28 cellular contexts compared by ENCODE assay signal in genomic region chr15:95346856-95347255, GRCh38.
DNase-seq lines count a peak whose midpoint lies in the region; ATAC-seq, FAIRE-seq and TF ChIP-seq lines count a peak whose summit lies in the region.
"Had no signal": no experiment of that assay in that cellular context is flagged by ENCODE, and none has a peak within 500 bp of the region (broad histone marks: within the 10 kb centered on the region; RNA-seq: fewer than 3 reads in every experiment).

No MANE protein-coding gene starts in this region.

- TF ChIP-seq CTCF in IMR-90 (conservative IDR thresholded peaks at IDR 0.05; ENCODE audit: low read depth, low read length) (no peak), astrocyte (IDR thresholded peaks at IDR 0.05; ENCODE audit: insufficient read depth, low read depth, low read length) (no peak), osteocyte (IDR thresholded peaks at IDR 0.05) (no peak), H9 (conservative IDR thresholded peaks at IDR 0.05) (no peak)

- peak overlapping the region; percentile 8; the same call in 1 of the 2 replicates for H3K27ac ChIP-seq in IMR-90 (ENCODE audit: insufficient read depth, low read length)
- H3K27ac ChIP-seq in astrocyte (ENCODE audit: low read depth, low read length), result no peak overlapping the region
- H3K27ac ChIP-seq in H9 (ENCODE audit: insufficient read length, low read depth, low read length), result no peak overlapping the region
- H3K27ac ChIP-seq: BLaER1 had no signal

- no peaks in the 10 kb centered on the region for H3K4me1 Mint-ChIP-seq in astrocyte (ENCODE audit: low read depth, unreplicated experiment)
- H3K4me1 Mint-ChIP-seq in osteocyte (ENCODE audit: unreplicated experiment), result peaks cover 20% of the 10 kb centered on the region
- H3K4me1 Mint-ChIP-seq in H9, result peaks cover 0 to 9% of the 10 kb centered on the region in 2 experiments; a peak in 2 of 4 replicates
- H3K4me1 Mint-ChIP-seq: CD14-positive monocyte; CD4-positive, alpha-beta memory T cell; CD4-positive, CD25-positive, alpha-beta regulatory T cell; CD8-positive, alpha-beta memory T cell had no signal

- TF ChIP-seq RAD21 in IMR-90 (IDR thresholded peaks at IDR 0.05; ENCODE audit: low read length), result no peak

- H3K4ac ChIP-seq in IMR-90 (ENCODE audit: low read depth, low read length) (peak overlapping the region; percentile 62; the same call in 1 of the 2 replicates), H9 (ENCODE audit: low read depth, low read length) (no peak overlapping the region)

- no peaks in the 10 kb centered on the region for H3K79me1 ChIP-seq in IMR-90 (ENCODE audit: low read depth in 1 of 2, low read length in 2 of 2)
- H3K79me1 ChIP-seq in H9 (ENCODE audit: insufficient read depth, low read depth, low read length, poor library complexity, severe bottlenecking), result no peaks in the 10 kb centered on the region

- H2BK120ac ChIP-seq in IMR-90 (ENCODE audit: low read depth, low read length) (peak overlapping the region; percentile 66; the same call in 1 of the 2 replicates), H9 (ENCODE audit: low read depth, low read length, poor library complexity, severe bottlenecking) (no peak overlapping the region)

- H3K9ac ChIP-seq in IMR-90 (ENCODE audit: low read depth, low read length) (no peak overlapping the region), astrocyte (ENCODE audit: low read length) (no peak overlapping the region), H9 (ENCODE audit: extremely low read depth, insufficient read length, low read length) (no peak overlapping the region)
- H3K9ac ChIP-seq: BLaER1 had no signal

- no peaks in the 10 kb centered on the region for H3K36me3 Mint-ChIP-seq in astrocyte (ENCODE audit: low read depth, unreplicated experiment)
- no peaks in the 10 kb centered on the region for H3K36me3 Mint-ChIP-seq in osteocyte (ENCODE audit: unreplicated experiment)
- no peaks in the 10 kb centered on the region for H3K36me3 Mint-ChIP-seq in H9 (ENCODE audit: insufficient read depth in 1 of 3, low read depth in 3 of 3)
- H3K36me3 Mint-ChIP-seq: CD14-positive monocyte; CD4-positive, alpha-beta memory T cell; CD4-positive, CD25-positive, alpha-beta regulatory T cell; CD8-positive, alpha-beta memory T cell had no signal

- H3K18ac ChIP-seq in IMR-90 (ENCODE audit: low read depth, low read length) (peak overlapping the region; percentile 21), H9 (ENCODE audit: insufficient read length, low read depth, low read length) (no peak overlapping the region)

- POLR2A ChIA-PET in IMR-90 (lab: Charles Lee; ENCODE audit: unreplicated experiment), result no interaction called here

- H4K8ac ChIP-seq in IMR-90 (ENCODE audit: low read depth in 2 of 2, low read length in 2 of 2) (0 out of 4 replicates have a peak overlapping the region, but pooled peaks of 1 of the 2 experiments have one; percentile 1), H9 (replicated peaks; ENCODE audit: insufficient read length, low read depth, low read length) (no peak overlapping the region)

- H3K79me2 ChIP-seq in astrocyte (ENCODE audit: insufficient read depth, low read length) (no peaks in the 10 kb centered on the region), H9 (ENCODE audit: insufficient read depth, low read length) (no peaks in the 10 kb centered on the region)

- H2BK15ac ChIP-seq in IMR-90 (ENCODE audit: low read depth, low read length), result no peak overlapping the region
- no peak overlapping the region for H2BK15ac ChIP-seq in H9 (ENCODE audit: low read depth, low read length)

- H2BK20ac ChIP-seq in IMR-90 (ENCODE audit: low read depth, low read length), result peak overlapping the region; percentile 15; the same call in 1 of the 2 replicates
- no peak overlapping the region for H2BK20ac ChIP-seq in H9 (ENCODE audit: low read depth, low read length, poor library complexity, severe bottlenecking)

- H3K36me3 ChIP-seq in IMR-90 (ENCODE audit: control insufficient read depth, insufficient read depth, low read length) (no peaks in the 10 kb centered on the region), astrocyte (ENCODE audit: insufficient read depth, low read length) (no peaks in the 10 kb centered on the region)
- H3K36me3 ChIP-seq: BE2C, BLaER1 had no signal

- H3K23me2 ChIP-seq in H9 (ENCODE audit: insufficient read length, low read depth, low read length, poor library complexity, severe bottlenecking), result no peaks in the 10 kb centered on the region

- peak; percentile 42 for DNase-seq in IMR-90
- DNase-seq in astrocyte (ENCODE audit: low read depth), result peak; percentile 47
- peak; percentile 7 for DNase-seq in astrocyte of the hippocampus (ENCODE audit: low read depth, low spot score)
- no peak for DNase-seq in osteocyte (ENCODE audit: extremely low spot score, unreplicated experiment)
- no peak for DNase-seq in H9
- DNase-seq in DMS79 treated with DMSO at 0.1 percent for 48 hours (lab: John Stamatoyannopoulos, UW), result no peak
- DNase-seq in stimulated activated CD4-positive, alpha-beta T cell treated with anti-CD3 and anti-CD28 coated beads, Interleukin-4, amount 100 ng/mL, for 1 hour, result no peak
- no peak for DNase-seq in left colon
- DNase-seq: 8988T; ACHN; BE2C; C1 segment of cervical spinal cord; CD4-positive, alpha-beta memory T cell; CD4-positive, CD25-positive, alpha-beta regulatory T cell; CD8-positive, alpha-beta memory T cell; COR-L47; DMS 273 treated with DMSO at 0.1 percent for 48 hours; DMS153; DMS53; DMS79; EL; GDM1 had no signal

- 0 out of 2 replicates have a peak overlapping the region, but pooled peaks have one; percentile 40 for H4K91ac ChIP-seq in IMR-90 (ENCODE audit: insufficient read depth, low read depth, low read length)
- no peak overlapping the region for H4K91ac ChIP-seq in H9 (ENCODE audit: insufficient read length, low read depth, low read length)

- CTCF ChIA-PET in IMR-90 (lab: Yijun Ruan, JAX), result interaction anchor here (1.0 to 1.7 kb wide), 3 partner anchors 11 to 40 kb away, joined by 3 read pairs; no protein-coding TSS in a partner anchor

- no peak overlapping the region for H3K14ac ChIP-seq in IMR-90 (replicated peaks; ENCODE audit: low read depth, low read length)
- no peak overlapping the region for H3K14ac ChIP-seq in H9 (ENCODE audit: insufficient read depth, low read length)

- no peak overlapping the region for H3K56ac ChIP-seq in IMR-90 (ENCODE audit: extremely low read depth, insufficient read depth, low read length)
- no peak overlapping the region for H3K56ac ChIP-seq in H9 (ENCODE audit: insufficient read length, low read depth, low read length)

- no CpG with 5 or more reads among the region's 2 CpGs for WGBS in IMR-90 (ENCODE audit: extremely low coverage in 2 of 2, insufficient read length in 1 of 2), 2 experiments
- no CpG with 5 or more reads among the region's 2 CpGs for whole genome bisulfite sequencing in H9 (ENCODE audit: extremely low coverage, insufficient read length, low lambda C conversion rate)

- no peaks in the 10 kb centered on the region for H3K9me1 ChIP-seq in IMR-90 (ENCODE audit: insufficient read depth, low read length)

- H3K23ac ChIP-seq in IMR-90 (ENCODE audit: low read depth, low read length) (no peak overlapping the region), H9 (ENCODE audit: insufficient read length, low read depth, low read length) (no peak overlapping the region)

- no peak overlapping the region for H2AFZ ChIP-seq in IMR-90 (replicated peaks; ENCODE audit: low read length, poor library complexity)
- H2AFZ ChIP-seq in astrocyte (ENCODE audit: low read depth, low read length), result no peak overlapping the region
- H2AFZ ChIP-seq in H9 (ENCODE audit: low read length), result no peak overlapping the region

- no peak overlapping the region for H3T11ph ChIP-seq in H9 (ENCODE audit: low read length)

- in situ Hi-C loops in IMR-90 (cut with MboI; ENCODE audit: low sequenced_read_pairs), result no loop called here

- no peak overlapping the region for H3K27ac Mint-ChIP-seq in astrocyte (ENCODE audit: unreplicated experiment)
- peak overlapping the region; percentile 80 for H3K27ac Mint-ChIP-seq in osteocyte (ENCODE audit: unreplicated experiment)
- no peak overlapping the region for H3K27ac Mint-ChIP-seq in H9
- H3K27ac Mint-ChIP-seq: CD14-positive monocyte; CD4-positive, alpha-beta memory T cell; CD4-positive, CD25-positive, alpha-beta regulatory T cell; CD8-positive, alpha-beta memory T cell had no signal

- H4K20me1 ChIP-seq in IMR-90 (ENCODE audit: insufficient read depth, low read length) (no peaks in the 10 kb centered on the region), astrocyte (ENCODE audit: insufficient read depth, low read length) (no peaks in the 10 kb centered on the region), H9 (ENCODE audit: control insufficient read depth, insufficient read depth, insufficient read length) (no peaks in the 10 kb centered on the region)
- H4K20me1 ChIP-seq: BLaER1 had no signal

- dilution Hi-C loops in IMR-90 (cut with HindIII; ENCODE audit: low sequenced_read_pairs, unreplicated experiment), result no loop called here

- H3K4me3 ChIP-seq in IMR-90 (ENCODE audit: insufficient read depth, low read depth, low read length) (no peak overlapping the region), astrocyte (ENCODE audit: insufficient read depth, low read depth, low read length) (no peak overlapping the region)
- H3K4me3 ChIP-seq: BLaER1, GM12878 had no signal

- H2AK9ac ChIP-seq in IMR-90 (replicated peaks; ENCODE audit: low read depth, low read length, poor library complexity), result no peak overlapping the region

- H2AK5ac ChIP-seq in IMR-90 (ENCODE audit: low read depth, low read length) (no peak overlapping the region), H9 (ENCODE audit: insufficient read length, low read length) (no peak overlapping the region)

- H2BK12ac ChIP-seq in H9 (ENCODE audit: insufficient read length, low read depth, low read length), result no peak overlapping the region

- H3K9me3 ChIP-seq in IMR-90 (ENCODE audit: control insufficient read depth, insufficient read depth, low read length) (no peaks in the 10 kb centered on the region), astrocyte (ENCODE audit: insufficient read depth, low read depth, low read length) (no peaks in the 10 kb centered on the region), H9 (ENCODE audit: control insufficient read depth, low read depth, low read length) (no peaks in the 10 kb centered on the region)
- H3K9me3 ChIP-seq: BE2C, BLaER1 had no signal

- H3K4me1 ChIP-seq in IMR-90 (ENCODE audit: control insufficient read depth, insufficient read depth, low read length) (peaks cover 7% of the 10 kb centered on the region), astrocyte (ENCODE audit: insufficient read depth, low read length) (no peaks in the 10 kb centered on the region), H9 (ENCODE audit: insufficient read depth, low read length) (no peaks in the 10 kb centered on the region; the same call in 1 of the 2 replicates)
- H3K4me1 ChIP-seq: BE2C, BLaER1 had no signal

- ATAC-seq in IMR-90 (ENCODE audit: low read depth) (peak; percentile 82), left colon (no peak)
- ATAC-seq: GM12878 had no signal

- H3K4me3 Mint-ChIP-seq in astrocyte (ENCODE audit: unreplicated experiment) (no peak overlapping the region), osteocyte (ENCODE audit: unreplicated experiment) (no peak overlapping the region), H9 (no peak overlapping the region)
- H3K4me3 Mint-ChIP-seq: CD14-positive monocyte; CD4-positive, alpha-beta memory T cell; CD4-positive, CD25-positive, alpha-beta regulatory T cell; CD8-positive, alpha-beta memory T cell had no signal

- H3K27me3 ChIP-seq in IMR-90 (ENCODE audit: control insufficient read depth, insufficient read depth, low read length) (no peaks in the 10 kb centered on the region), astrocyte (ENCODE audit: insufficient read depth, low read length) (no peaks in the 10 kb centered on the region), H9 (ENCODE audit: insufficient read depth, low read length) (no peaks in the 10 kb centered on the region)
- H3K27me3 ChIP-seq: BE2C, BLaER1 had no signal

- H4K5ac ChIP-seq in IMR-90 (ENCODE audit: low read depth, low read length), result peak overlapping the region; percentile 18; the same call in 1 of the 2 replicates
- H4K5ac ChIP-seq in H9 (ENCODE audit: insufficient read length, low read depth, low read length), result no peak overlapping the region

- TF ChIP-seq POLR2A in IMR-90 (IDR thresholded peaks at IDR 0.05; ENCODE audit: low read depth, low read length), result no peak

- H2BK5ac ChIP-seq in IMR-90 (ENCODE audit: low read depth, low read length, poor library complexity, severe bottlenecking) (no peak overlapping the region), H9 (ENCODE audit: insufficient read length, low read length) (no peak overlapping the region)

- H3K27me3 Mint-ChIP-seq in astrocyte (ENCODE audit: low read depth, unreplicated experiment), result no peaks in the 10 kb centered on the region
- no peaks in the 10 kb centered on the region for H3K27me3 Mint-ChIP-seq in osteocyte (ENCODE audit: unreplicated experiment)
- no peaks in the 10 kb centered on the region for H3K27me3 Mint-ChIP-seq in H9 (ENCODE audit: low read depth)
- H3K27me3 Mint-ChIP-seq: CD4-positive, alpha-beta memory T cell had no signal

- no TSS peak for BruUV-seq in IMR-90 (replicated peaks; lab: Mats Ljungman, UMichigan)

- H3K4me2 ChIP-seq in IMR-90 (ENCODE audit: low read depth, low read length), result peak overlapping the region; percentile 49; the same call in 1 of the 2 replicates
- H3K4me2 ChIP-seq in astrocyte (ENCODE audit: low read length), result no peak overlapping the region
- H3K4me2 ChIP-seq in H9 (ENCODE audit: insufficient read depth, insufficient read length, low read length), result no peak overlapping the region
- H3K4me2 ChIP-seq: BLaER1 had no signal

- no peak for FAIRE-seq in astrocyte (lab: Jason Lieb, UNC)
- FAIRE-seq: A204.1, GM12878, GM12892, GM18507 had no signal

- intact Hi-C loops in IMR-90 (cut with micrococcal nuclease) (no loop called here), left colon (cut with DNase I, micrococcal nuclease) (no loop called here)

- no peaks in the 10 kb centered on the region for H3K9me3 Mint-ChIP-seq in astrocyte (ENCODE audit: unreplicated experiment)
- H3K9me3 Mint-ChIP-seq in osteocyte (ENCODE audit: unreplicated experiment), result peaks cover 3% of the 10 kb centered on the region
- H3K9me3 Mint-ChIP-seq in H9, result no peaks in the 10 kb centered on the region
- H3K9me3 Mint-ChIP-seq: CD8-positive, alpha-beta memory T cell had no signal

Comparison
In these comparisons a context has a peak if more than half of its experiments do, and no peak if none do; other contexts are left out.
1. DNase-seq: peak in IMR-90 (single experiment), astrocyte (single experiment) and astrocyte of the hippocampus (single experiment); none in osteocyte (single experiment), H9 (single experiment), DMS79 treated with DMSO at 0.1 percent for 48 hours (single experiment), stimulated activated CD4-positive, alpha-beta T cell treated with anti-CD3 and anti-CD28 coated beads, Interleukin-4, amount 100 ng/mL, for 1 hour (single experiment) and left colon (0 of 2).